Comparison of ENCODE assay signal across 22 cellular contexts in the genomic region with DNA sequence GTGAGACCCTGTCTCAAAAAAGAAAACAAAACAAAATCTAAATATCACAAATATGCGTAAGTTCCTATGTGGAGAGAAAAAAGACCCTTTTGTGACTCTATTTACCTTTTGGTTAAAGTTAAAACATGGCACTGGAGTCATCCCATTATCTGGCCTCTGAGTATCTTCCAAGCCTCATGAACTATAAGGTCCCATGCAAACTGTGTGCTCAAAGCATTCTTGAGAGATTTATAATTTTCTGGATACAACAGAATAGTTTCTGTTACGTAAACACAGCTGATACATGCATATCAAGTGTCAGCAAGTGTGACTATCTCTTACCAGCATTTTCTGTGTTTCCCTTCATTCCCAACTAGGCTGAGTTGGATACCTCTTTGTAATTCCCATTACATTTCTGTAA. TPM values are rescaled to one million over a fixed set of nuclear protein-coding genes. Genes with fewer than 3 reads are reported as not detected.
DNase-seq lines count a peak whose midpoint lies in the region; ATAC-seq, FAIRE-seq and TF ChIP-seq lines count a peak whose summit lies in the region.
"Had no signal": no experiment of that assay in that cellular context is flagged by ENCODE, and none has a peak within 500 bp of the region (broad histone marks: within the 10 kb centered on the region; RNA-seq: fewer than 3 reads in every experiment).

No MANE protein-coding gene starts in this region.

- no peak overlapping the region for H2BK120ac ChIP-seq in IMR-90 (ENCODE audit: low read depth, low read length)

- H3K23ac ChIP-seq in IMR-90 (ENCODE audit: low read depth, low read length) = no peak overlapping the region

- peak; percentile 66 for DNase-seq in IMR-90
- DNase-seq in K562 (ENCODE audit: extremely low read depth in 1 of 4, low spot score in 3 of 4) = no peak
- peak; percentile 64 for DNase-seq in fibroblast of peridontal ligament (ENCODE audit: extremely low read depth)
- no peak for DNase-seq in EL
- DNase-seq in nephron progenitor cell = no peak
- DNase-seq: BE2C; C1 segment of cervical spinal cord; CD4-positive, CD25-positive, alpha-beta regulatory T cell; CD8-positive, alpha-beta memory T cell; COR-L47; DMS 273 treated with DMSO at 0.1 percent for 48 hours; DMS53; DND-41; GDM1; GM23248; H7; HFFc6 had no signal

- H3K9me3 Mint-ChIP-seq in nephron progenitor cell = no peaks in the 10 kb centered on the region
- H3K9me3 Mint-ChIP-seq: HFFc6 had no signal

- H3K9ac ChIP-seq in IMR-90 (ENCODE audit: low read depth, low read length) = no peak overlapping the region
- no peak overlapping the region for H3K9ac ChIP-seq in K562 (ENCODE audit: insufficient read depth in 1 of 2, low read depth in 2 of 2, low read length in 2 of 2)
- H3K9ac ChIP-seq: GM23248 had no signal

- no peaks in the 10 kb centered on the region for H3K79me1 ChIP-seq in IMR-90 (ENCODE audit: low read depth in 1 of 2, low read length in 2 of 2)

- no peaks in the 10 kb centered on the region for H3K36me3 Mint-ChIP-seq in nephron progenitor cell (ENCODE audit: low read depth)
- H3K36me3 Mint-ChIP-seq: CD4-positive, CD25-positive, alpha-beta regulatory T cell had no signal

- no peak overlapping the region for H2BK20ac ChIP-seq in IMR-90 (ENCODE audit: low read depth, low read length)

- dilution Hi-C loops in IMR-90 (cut with HindIII; ENCODE audit: low sequenced_read_pairs, unreplicated experiment) = no loop called here

- no peak overlapping the region for H3K27ac ChIP-seq in IMR-90 (ENCODE audit: insufficient read depth, low read length)
- no peak overlapping the region for H3K27ac ChIP-seq in K562 (ENCODE audit: extremely low read depth, low read depth, low read length)
- H3K27ac ChIP-seq: GM23248 had no signal

- 80% methylated on average over 1 of the region's 2 CpGs; no CpG with 5 or more reads in 1 of the 2 experiments for WGBS in IMR-90 (ENCODE audit: extremely low coverage in 2 of 2, insufficient read length in 1 of 2), 2 experiments
- WGBS in K562 (ENCODE audit: insufficient coverage, low coverage, missing lambda C conversion rate) = 69% methylated on average over 2 of the region's 2 CpGs

- no peak overlapping the region for H4K8ac ChIP-seq in IMR-90 (ENCODE audit: low read depth in 2 of 2, low read length in 2 of 2)

- H3K4me3 ChIP-seq in IMR-90 (ENCODE audit: insufficient read depth, low read depth, low read length) (no peak overlapping the region), K562 (no peak overlapping the region)
- H3K4me3 ChIP-seq: GM23248 had no signal

- no peaks in the 10 kb centered on the region for H3K79me2 ChIP-seq in K562 (ENCODE audit: control insufficient read depth, insufficient read depth, low read length)

- H3K27ac Mint-ChIP-seq in nephron progenitor cell = no peak overlapping the region
- H3K27ac Mint-ChIP-seq: CD4-positive, CD25-positive, alpha-beta regulatory T cell; HFFc6 had no signal

- peak; percentile 84 for ATAC-seq in IMR-90 (ENCODE audit: low read depth)
- no peak for ATAC-seq in K562
- ATAC-seq in HG02852 (IDR thresholded peaks at IDR 0.05; ENCODE audit: unreplicated experiment) = no peak
- ATAC-seq: HCT116, HepG2 had no signal

- TF ChIP-seq POLR2A in IMR-90 (IDR thresholded peaks at IDR 0.05; ENCODE audit: low read depth, low read length) (no peak), K562 (conservative IDR thresholded peaks at IDR 0.05) (no peak)

- H3K27me3 ChIP-seq in IMR-90 (ENCODE audit: control insufficient read depth, insufficient read depth, low read length) (no peaks in the 10 kb centered on the region; the same call in 1 of the 2 replicates), K562 (ENCODE audit: control insufficient read depth in 2 of 2, insufficient read depth in 2 of 2, low read length in 2 of 2) (no peaks in the 10 kb centered on the region)
- H3K27me3 ChIP-seq: BE2C had no signal

- in situ Hi-C loops in IMR-90 (cut with MboI; ENCODE audit: low sequenced_read_pairs) (no loop called here), K562 (cut with MboI) (no loop called here)

- H3K9me3 ChIP-seq in IMR-90 (ENCODE audit: control insufficient read depth, insufficient read depth, low read length) (no peaks in the 10 kb centered on the region), K562 (replicated peaks; ENCODE audit: control insufficient read depth, insufficient read depth, low read depth, low read length) (no peaks in the 10 kb centered on the region)
- H3K9me3 ChIP-seq: BE2C had no signal

- peaks cover 14% of the 10 kb centered on the region for H3K4me1 Mint-ChIP-seq in nephron progenitor cell
- H3K4me1 Mint-ChIP-seq: CD8-positive, alpha-beta memory T cell had no signal

- CTCF ChIA-PET in IMR-90 (lab: Yijun Ruan, JAX) (no interaction called here), K562 (lab: Yijun Ruan, JAX; ENCODE audit: low intra/inter-chr PET ratio) (no interaction called here)

- no TSS peak for BruUV-seq in IMR-90 (replicated peaks; lab: Mats Ljungman, UMichigan)
- no TSS peak for BruUV-seq in K562 (replicated peaks; lab: Mats Ljungman, UMichigan)

- H3K56ac ChIP-seq in IMR-90 (ENCODE audit: extremely low read depth, insufficient read depth, low read length) = no peak overlapping the region

- no peak overlapping the region for H3K4me3 Mint-ChIP-seq in nephron progenitor cell
- H3K4me3 Mint-ChIP-seq: CD4-positive, CD25-positive, alpha-beta regulatory T cell; CD8-positive, alpha-beta memory T cell; HFFc6 had no signal

- TF ChIP-seq EP300 in K562 (IDR thresholded peaks at IDR 0.05; ENCODE audit: low read length) = no peak

- no peak overlapping the region for H2BK5ac ChIP-seq in IMR-90 (ENCODE audit: low read depth, low read length, poor library complexity, severe bottlenecking)

- POLR2A ChIA-PET in IMR-90 (lab: Charles Lee; ENCODE audit: unreplicated experiment) = no interaction called here
- POLR2A ChIA-PET in K562 (lab: Yijun Ruan, JAX) = interaction anchor here (0.6 to 1.8 kb wide), 3 partner anchors 9 to 102 kb away, joined by 3 to 8 read pairs (median 3); a partner anchor contains a TSS

- H3K4me1 ChIP-seq in IMR-90 (ENCODE audit: control insufficient read depth, insufficient read depth, low read length) (0 out of 2 replicates have a peak, but pooled peaks cover 2% of the 10 kb centered on the region), K562 (replicated peaks in 1 of 2; ENCODE audit: control insufficient read depth in 2 of 2, insufficient read depth in 2 of 2, low read length in 2 of 2) (peaks cover 14 to 32% of the 10 kb centered on the region in 2 experiments)
- H3K4me1 ChIP-seq: BE2C had no signal

- no peak overlapping the region for H2AFZ ChIP-seq in IMR-90 (replicated peaks; ENCODE audit: low read length, poor library complexity)
- no peak overlapping the region for H2AFZ ChIP-seq in K562 (ENCODE audit: low read depth, low read length)
- H2AFZ ChIP-seq: GM23248 had no signal

- H3K36me3 ChIP-seq in IMR-90 (ENCODE audit: control insufficient read depth, insufficient read depth, low read length) (no peaks in the 10 kb centered on the region), K562 (ENCODE audit: control insufficient read depth, insufficient read depth, low read length) (no peaks in the 10 kb centered on the region)
- H3K36me3 ChIP-seq: BE2C had no signal

- FAIRE-seq in K562 (lab: Jason Lieb, UNC) = no peak
- FAIRE-seq: GM12892, GM18507, HepG2 had no signal

- H3K27me3 Mint-ChIP-seq in nephron progenitor cell (ENCODE audit: low read depth, poor library complexity) = peaks cover 2% of the 10 kb centered on the region

- no peak overlapping the region for H2BK15ac ChIP-seq in IMR-90 (ENCODE audit: low read depth, low read length)

- H4K20me1 ChIP-seq in IMR-90 (ENCODE audit: insufficient read depth, low read length) (no peaks in the 10 kb centered on the region), K562 (replicated peaks; ENCODE audit: control insufficient read depth, insufficient read depth, low read length) (no peaks in the 10 kb centered on the region)

- H2AK9ac ChIP-seq in IMR-90 (replicated peaks; ENCODE audit: low read depth, low read length, poor library complexity) = no peak overlapping the region

- no peaks in the 10 kb centered on the region for H3K9me1 ChIP-seq in IMR-90 (ENCODE audit: insufficient read depth, low read length)
- H3K9me1 ChIP-seq in K562 (ENCODE audit: control insufficient read depth, insufficient read depth, low read length) = peaks cover 4% of the 10 kb centered on the region

- no peak overlapping the region for H3K4ac ChIP-seq in IMR-90 (ENCODE audit: low read depth, low read length)

- no peak overlapping the region for H2AK5ac ChIP-seq in IMR-90 (ENCODE audit: low read depth, low read length)

- H3K18ac ChIP-seq in IMR-90 (ENCODE audit: low read depth, low read length) = no peak overlapping the region

- no peak overlapping the region for H4K91ac ChIP-seq in IMR-90 (ENCODE audit: insufficient read depth, low read depth, low read length)

- TF ChIP-seq RAD21 in IMR-90 (IDR thresholded peaks at IDR 0.05; ENCODE audit: low read length) (no peak), K562 (CRISPR knock-in tag; conservative IDR thresholded peaks at IDR 0.05 in 1 of 2, IDR thresholded peaks at IDR 0.05 in 1 of 2) (no peak)

- intact Hi-C loops in IMR-90 (cut with micrococcal nuclease) = no loop called here
- intact Hi-C loops in K562 (cut with micrococcal nuclease) = no loop called here

- H3K14ac ChIP-seq in IMR-90 (replicated peaks; ENCODE audit: low read depth, low read length) = no peak overlapping the region

- TF ChIP-seq CTCF in IMR-90 (conservative IDR thresholded peaks at IDR 0.05; ENCODE audit: low read depth, low read length) = no peak
- no peak for TF ChIP-seq CTCF in K562 (IDR thresholded peaks at IDR 0.05 in 2 of 3, conservative IDR thresholded peaks at IDR 0.05 in 1 of 3; ENCODE audit: insufficient read depth in 2 of 3, low read depth in 1 of 3, low read length in 3 of 3)
- no peak for TF ChIP-seq CTCF in nephron progenitor cell (IDR thresholded peaks at IDR 0.05)

- no peak overlapping the region for H3K4me2 ChIP-seq in IMR-90 (ENCODE audit: low read depth, low read length)
- H3K4me2 ChIP-seq in K562 (ENCODE audit: insufficient read depth, low read length) = no peak overlapping the region

- no peak overlapping the region for H4K5ac ChIP-seq in IMR-90 (ENCODE audit: low read depth, low read length)

RNA-seq across cellular contexts. Expression of a gene that starts 8.8 kb away (rescaled TPM):
- total RNA-seq in IMR-90 (2012; rRNA removed) (under 0.01 and 0.18 TPM in 2 replicates), K562 (2014; rRNA removed) (33.8 and 51.0 TPM in 2 replicates), K562 (2014; rRNA removed; fragmentation: Illumina TruSeq; extraction: Trizol) (68.1 and 86.4 TPM in 2 replicates), K562 (2015; rRNA removed; fragmentation: Illumina TruSeq; extraction: Trizol) (46.2 and 51.9 TPM in 2 replicates), K562 (2021) (50.9 and 56.3 TPM in 2 replicates)
- polyA plus RNA-seq in IMR-90 (2012; rRNA removed) (0.15 TPM in 1 of 2 replicates, not detected in the other), K562 (2011; rRNA removed) (13.8 and 26.7 TPM in 2 replicates), K562 (2014; fragmentation: Illumina TruSeq; extraction: Trizol) (73.0 and 81.1 TPM in 2 replicates), K562 (2014; fragmentation: Nextera tagmentation; extraction: Ambion mirVana) (10 to 100 TPM; 51.9 to 82.9 TPM), K562 (2014; rRNA removed) (41.7 and 59.4 TPM in 2 replicates)
- not detected in 2 replicates for polyA plus RNA-seq in IMR-90 (2012; cell fraction: cytosol; rRNA removed)
- 0.07 TPM in 1 of 2 replicates, not detected in the other for polyA plus RNA-seq in IMR-90 (2012; cell fraction: nucleus; rRNA removed; ENCODE audit: low replicate concordance)
- total RNA-seq in K562 (2011; cell fraction: chromatin; rRNA removed; ENCODE audit: low replicate concordance) = 31.6 and 70.5 TPM in 2 replicates
- total RNA-seq in K562 (2011; cell fraction: nucleolus; rRNA removed) = 13.3 and 16.6 TPM in 2 replicates
- total RNA-seq in K562 (2011; cell fraction: nucleoplasm; rRNA removed) = 34.2 and 67.0 TPM in 2 replicates
- polyA plus RNA-seq in K562 (2011; cell fraction: cytosol; rRNA removed) = 2.5 and 3.7 TPM in 2 replicates
- polyA plus RNA-seq in K562 (2011; cell fraction: nucleus; rRNA removed) = 13.8 and 19.0 TPM in 2 replicates
- 33.4 and 74.8 TPM in 2 replicates for polyA plus RNA-seq in K562 (2012)
- polyA minus RNA-seq in K562 (2011; rRNA and poly(A)+ RNA removed) = 30.8 and 41.4 TPM in 2 replicates
- 6.0 and 9.7 TPM in 2 replicates for polyA minus RNA-seq in K562 (2011; cell fraction: cytosol; rRNA and poly(A)+ RNA removed)
- polyA minus RNA-seq in K562 (2011; cell fraction: nucleus; rRNA and poly(A)+ RNA removed) = 40.0 and 42.3 TPM in 2 replicates
- total RNA-seq: CD4-positive, CD25-positive, alpha-beta regulatory T cell; CD8-positive, alpha-beta memory T cell; H7; HFFc6 had no signal
- polyA plus RNA-seq: CD4-positive, CD25-positive, alpha-beta regulatory T cell; CD8-positive, alpha-beta memory T cell had no signal

Comparison
In these comparisons a context has a peak if more than half of its experiments do, and no peak if none do; other contexts are left out.
1. DNase-seq: peak in IMR-90 (single experiment) and fibroblast of peridontal ligament (single experiment); none in K562 (0 of 4), EL (single experiment) and nephron progenitor cell (single experiment).
2. RNA of a gene that starts 8.8 kb away (total RNA-seq): 13.3 to 86.4 TPM in K562; under 0.01 to 0.18 TPM in IMR-90; every median in the first group is over 10 times any median in the second.